8 cellular contexts compared by ENCODE assay signal in genomic region chr3:30611613-30612421, GRCh38. TPM values are rescaled to one million over a fixed set of nuclear protein-coding genes. Genes with fewer than 3 reads are reported as not detected.
DNase-seq lines count a peak whose midpoint lies in the region; ATAC-seq and TF ChIP-seq lines count a peak whose summit lies in the region.

No MANE protein-coding gene starts in this region.

- H3K4me3 ChIP-seq in DND-41 (ENCODE audit: low read depth in 1 of 2, low read length in 2 of 2) (0 out of 4 replicates have a peak overlapping the region, but pooled peaks of 1 of the 2 experiments have one; percentile 9), PC-3 (ENCODE audit: low read length) (peak overlapping the region; percentile 19; the same call in 1 of the 2 replicates), rectal smooth muscle tissue (ENCODE audit: low read length) (no peak overlapping the region)
- H3K4me3 ChIP-seq in effector memory CD4-positive, alpha-beta T cell (ENCODE audit: insufficient read depth, low read depth, low read length, poor library complexity, severe bottlenecking), result peak overlapping the region; percentile 35

- H3K36me3 ChIP-seq in DND-41 (ENCODE audit: insufficient read depth, low read length) (peaks cover 4% of the 10 kb centered on the region; the same call in 1 of the 2 replicates), PC-3 (ENCODE audit: low read depth, low read length) (peaks cover 5% of the 10 kb centered on the region; the same call in 1 of the 2 replicates), rectal smooth muscle tissue (ENCODE audit: control insufficient read depth, insufficient read depth, low read length) (no peaks in the 10 kb centered on the region)
- no peaks in the 10 kb centered on the region for H3K36me3 ChIP-seq in effector memory CD4-positive, alpha-beta T cell (ENCODE audit: control insufficient read depth, insufficient read depth, low read length)

- TF ChIP-seq CTCF in DND-41 (IDR thresholded peaks at IDR 0.05; ENCODE audit: borderline replicate concordance, extremely low read depth, low read length, poor library complexity, severe bottlenecking) (no peak), PC-3 (conservative IDR thresholded peaks at IDR 0.05; ENCODE audit: low read depth, low read length) (no peak)

- ATAC-seq in DND-41 (ENCODE audit: insufficient read depth, low read depth) (peak; percentile 65), PC-3 (peak; percentile 55), GM21367 (IDR thresholded peaks at IDR 0.05; ENCODE audit: unreplicated experiment) (no peak), GM21529 (IDR thresholded peaks at IDR 0.05; ENCODE audit: unreplicated experiment) (no peak)

- H4K20me1 ChIP-seq in DND-41 (ENCODE audit: insufficient read depth, low read length) (peaks cover 38% of the 10 kb centered on the region; the same call in 1 of the 2 replicates), PC-3 (ENCODE audit: low read length) (peaks cover 61% of the 10 kb centered on the region)

- H2AFZ ChIP-seq in DND-41 (ENCODE audit: low read depth, low read length), result no peak overlapping the region
- no peak overlapping the region for H2AFZ ChIP-seq in PC-3 (ENCODE audit: low read length)

- CTCF ChIA-PET in PC-3 (lab: Charles Lee), result no interaction called here

- H3K27me3 ChIP-seq in DND-41 (ENCODE audit: insufficient read depth, low read length, poor library complexity) (no peaks in the 10 kb centered on the region), PC-3 (ENCODE audit: low read length) (no peaks in the 10 kb centered on the region), rectal smooth muscle tissue (ENCODE audit: control insufficient read depth, insufficient read depth, low read length) (no peaks in the 10 kb centered on the region)
- H3K27me3 ChIP-seq in effector memory CD4-positive, alpha-beta T cell (replicated peaks; ENCODE audit: control insufficient read depth, insufficient read depth, low read length, poor library complexity, severe bottlenecking), result no peaks in the 10 kb centered on the region

- BruUV-seq in PC-3 (replicated peaks; lab: Mats Ljungman, UMichigan), result no TSS peak

- DNase-seq in DND-41 (peak; percentile 35), PC-3 (peak; percentile 84), NCI-H524 (lab: John Stamatoyannopoulos, UW) (no peak), NCI-H1417 (lab: John Stamatoyannopoulos, UW) (no peak)
- DNase-seq in effector memory CD4-positive, alpha-beta T cell, result no peak

- H3K79me2 ChIP-seq in DND-41 (ENCODE audit: insufficient read depth, low read length) (peaks cover 99% of the 10 kb centered on the region), PC-3 (ENCODE audit: low read length) (peaks cover 99% of the 10 kb centered on the region)

- intact Hi-C loops in PC-3 (cut with micrococcal nuclease), result no loop called here

- POLR2A ChIA-PET in PC-3 (lab: Charles Lee; ENCODE audit: unreplicated experiment), result no interaction called here

- peaks cover 79% of the 10 kb centered on the region for H3K4me1 ChIP-seq in DND-41 (ENCODE audit: insufficient read depth, low read length)
- peaks cover 80% of the 10 kb centered on the region for H3K4me1 ChIP-seq in PC-3 (ENCODE audit: insufficient read depth, low read length)
- H3K4me1 ChIP-seq in effector memory CD4-positive, alpha-beta T cell (ENCODE audit: control insufficient read depth, insufficient read depth, low read length, poor library complexity, severe bottlenecking), result peaks cover 45% of the 10 kb centered on the region
- peaks cover 31% of the 10 kb centered on the region for H3K4me1 ChIP-seq in rectal smooth muscle tissue (ENCODE audit: control insufficient read depth, insufficient read depth, low read length)

- peak overlapping the region; percentile 70 for H3K4me2 ChIP-seq in DND-41 (ENCODE audit: insufficient read depth, low read length)
- peak overlapping the region; percentile 79 for H3K4me2 ChIP-seq in PC-3 (ENCODE audit: low read length)

- no peaks in the 10 kb centered on the region for H3F3A ChIP-seq in PC-3 (ENCODE audit: low read length, unreplicated experiment)

- H3K9ac ChIP-seq in DND-41 (ENCODE audit: low read depth, low read length), result peak overlapping the region; percentile 25; the same call in 1 of the 2 replicates
- no peak overlapping the region for H3K9ac ChIP-seq in PC-3 (ENCODE audit: low read length)
- no peak overlapping the region for H3K9ac ChIP-seq in rectal smooth muscle tissue (ENCODE audit: low read length)

- no peaks in the 10 kb centered on the region for H3K9me3 ChIP-seq in DND-41 (ENCODE audit: insufficient read depth, low read length, severe bottlenecking)
- no peaks in the 10 kb centered on the region for H3K9me3 ChIP-seq in PC-3 (ENCODE audit: low read length)
- no peaks in the 10 kb centered on the region for H3K9me3 ChIP-seq in effector memory CD4-positive, alpha-beta T cell (ENCODE audit: control insufficient read depth, low read length)

- H3K9me2 ChIP-seq in PC-3 (replicated peaks; ENCODE audit: low read length), result no peaks in the 10 kb centered on the region

- H3K27ac ChIP-seq in DND-41 (ENCODE audit: low read length) (peak overlapping the region; percentile 59), PC-3 (ENCODE audit: low read length) (peak overlapping the region; percentile 21), rectal smooth muscle tissue (ENCODE audit: low read depth, low read length) (peak overlapping the region; percentile 52)
- peak overlapping the region; percentile 67 for H3K27ac ChIP-seq in effector memory CD4-positive, alpha-beta T cell (ENCODE audit: insufficient read depth, low read length, poor library complexity, severe bottlenecking)

RNA-seq across cellular contexts. Expression of gene TGFBR2, which starts 5.4 kb away (rescaled TPM):
- 48.2 and 55.9 TPM in 2 replicates for total RNA-seq in PC-3 (2014; rRNA removed)

Comparison
In these comparisons a context has a peak if more than half of its experiments do, and no peak if none do; other contexts are left out.
1. ATAC-seq: peak in DND-41 (single experiment) and PC-3 (single experiment); none in GM21367 (single experiment) and GM21529 (single experiment).
2. DNase-seq: peak in DND-41 (single experiment) and PC-3 (single experiment); none in effector memory CD4-positive, alpha-beta T cell (0 of 3), NCI-H524 (0 of 2) and NCI-H1417 (0 of 3).
3. Peak in every context shown above with its lines, with median percentiles within 50 percentile points of each other: H3K27ac ChIP-seq.